35 cellular contexts compared by ENCODE assay signal in genomic region chr1:73587080-73587479, GRCh38.
"Had no signal": no experiment of that assay in that cellular context is flagged by ENCODE, and none has a peak within 500 bp of the region (broad histone marks: within the 10 kb centered on the region; RNA-seq: fewer than 3 reads in every experiment).

No MANE protein-coding gene starts in this region.

- H3K27me3 ChIP-seq: MG63 had no signal

- H3K36me3 ChIP-seq: MG63 had no signal

- DNase-seq: Karpas-422, Kasumi-1, MG63, MM.1S, MV-4-11, NCI-H1048, NCI-H1092, NCI-H1092 treated with DMSO at 0.1 percent for 48 hours, NCI-H1105, NCI-H1105 treated with DMSO at 0.1 percent for 48 hours, NCI-H1417, NCI-H1417 treated with DMSO at 0.1 percent for 48 hours, NCI-H1436, NCI-H1436 treated with DMSO at 0.1 percent for 48 hours, NCI-H146, NCI-H1694, NCI-H1694 treated with DMSO at 0.1 percent for 48 hours, NCI-H187, NCI-H187 treated with DMSO at 0.1 percent for 48 hours, NCI-H1930, NCI-H2029, NCI-H2029 treated with DMSO at 0.1 percent for 48 hours, NCI-H2081, NCI-H2081 treated with DMSO at 0.1 percent for 48 hours, NCI-H2107, NCI-H2171, NCI-H2171 treated with DMSO at 0.1 percent for 48 hours, NCI-H2227 treated with DMSO at 0.1 percent for 48 hours, NCI-H226, NCI-H345, NCI-H446, NCI-H510A, NCI-H510A treated with DMSO at 0.1 percent for 48 hours, NCI-H524, NCI-H524 treated with DMSO at 0.1 percent for 48 hours had no signal

- H3K9me3 ChIP-seq: MG63 had no signal

- H3K4me3 ChIP-seq: MG63 had no signal
